20 cellular contexts compared by ENCODE assay signal in the genomic region with DNA sequence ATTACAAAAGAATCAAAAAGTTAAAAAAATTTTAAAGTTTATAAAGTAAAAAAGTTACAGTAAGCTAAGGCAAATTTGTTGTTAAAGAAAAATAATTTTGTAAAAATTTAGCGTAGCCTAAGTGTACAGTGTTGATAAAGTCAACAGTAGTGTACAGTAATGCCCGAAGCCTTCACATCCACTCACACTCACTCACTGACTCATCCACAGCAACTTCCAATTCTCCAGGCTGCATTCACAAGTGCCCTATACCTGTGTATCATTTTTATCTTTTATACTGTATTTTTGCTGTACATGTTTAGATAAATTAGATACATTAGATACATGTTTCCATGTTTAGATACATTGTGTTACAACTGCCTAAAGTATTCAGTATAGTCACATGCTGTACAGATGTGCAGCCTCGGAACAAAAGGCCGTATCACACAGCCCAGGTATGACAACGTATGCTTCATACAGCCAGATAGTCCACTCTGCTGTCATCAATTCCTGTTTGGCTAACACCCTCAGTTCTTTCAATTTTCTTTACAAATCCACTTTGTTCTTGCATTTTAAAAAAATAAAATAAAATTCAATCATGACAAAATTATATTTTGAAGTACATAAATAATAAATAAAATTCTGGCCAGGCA.
"Had no signal": no experiment of that assay in that cellular context is flagged by ENCODE, and none has a peak within 500 bp of the region (broad histone marks: within the 10 kb centered on the region; RNA-seq: fewer than 3 reads in every experiment).

No MANE protein-coding gene starts in this region.

- H3K36me3 Mint-ChIP-seq: immature natural killer cell; naive thymus-derived CD8-positive, alpha-beta T cell; stimulated activated naive B cell treated with anti-CD40 and anti-IgM and Interleukin-4, amounts not matched to agents 10 μg/mL and 1 μg/mL and 100 μg/mL, for 72 hours; T-cell had no signal

- H3K27me3 Mint-ChIP-seq: activated CD4-positive, alpha-beta T cell treated with anti-CD3 and anti-CD28 coated beads for 36 hours; activated naive CD8-positive, alpha-beta T cell treated with anti-CD3 and anti-CD28 coated beads, Interleukin-2, amount 50 U/mL, for 24 hours; stimulated activated naive B cell treated with anti-CD40 and anti-IgM and Interleukin-4, amounts not matched to agents 10 μg/mL and 1 μg/mL and 100 μg/mL, for 72 hours had no signal

- H3K27me3 ChIP-seq: right atrium auricular region, tibial nerve had no signal

- H3K4me3 ChIP-seq: lung, mucosa of descending colon, right atrium auricular region, skin epidermis, tibial nerve had no signal

- H3K27ac Mint-ChIP-seq: activated CD4-positive, alpha-beta memory T cell treated with anti-CD3 and anti-CD28 coated beads, Interleukin-2, amount 10 ng/mL, durations not matched to agents 7 days and 5 days; activated CD4-positive, alpha-beta T cell treated with anti-CD3 and anti-CD28 coated beads for 36 hours; activated naive CD8-positive, alpha-beta T cell treated with anti-CD3 and anti-CD28 coated beads, Interleukin-2, amount 50 U/mL, for 24 hours; activated T-cell treated with anti-CD3 and anti-CD28 coated beads, Interleukin-2, amount 50 U/mL, for 72 hours; effector memory CD8-positive, alpha-beta T cell; immature natural killer cell; naive thymus-derived CD8-positive, alpha-beta T cell; stimulated activated naive B cell treated with anti-CD40 and anti-IgM and Interleukin-4, amounts not matched to agents 10 μg/mL and 1 μg/mL and 100 μg/mL, for 72 hours; T-cell had no signal

- DNase-seq: activated CD4-positive, alpha-beta memory T cell treated with anti-CD3 and anti-CD28 coated beads, Interleukin-2, amount 10 ng/mL, durations not matched to agents 7 days and 5 days; activated CD4-positive, alpha-beta T cell treated with anti-CD3 and anti-CD28 coated beads for 36 hours; activated naive CD4-positive, alpha-beta T cell; activated naive CD8-positive, alpha-beta T cell treated with anti-CD3 and anti-CD28 coated beads, Interleukin-2, amount 50 U/mL, for 24 hours; activated T-cell treated with anti-CD3 and anti-CD28 coated beads, Interleukin-2, amount 50 U/mL, for 72 hours; effector memory CD8-positive, alpha-beta T cell; erythroblast; immature natural killer cell; left colon; mucosa of descending colon; naive thymus-derived CD8-positive, alpha-beta T cell; stimulated activated naive B cell treated with anti-CD40 and anti-IgM and Interleukin-4, amounts not matched to agents 10 μg/mL and 1 μg/mL and 100 μg/mL, for 72 hours; T-cell; T1000 had no signal

- H3K36me3 ChIP-seq: right atrium auricular region, tibial nerve had no signal

- H3K4me1 Mint-ChIP-seq: activated CD4-positive, alpha-beta memory T cell treated with anti-CD3 and anti-CD28 coated beads, Interleukin-2, amount 10 ng/mL, durations not matched to agents 7 days and 5 days; activated CD4-positive, alpha-beta T cell treated with anti-CD3 and anti-CD28 coated beads for 36 hours; activated naive CD8-positive, alpha-beta T cell treated with anti-CD3 and anti-CD28 coated beads, Interleukin-2, amount 50 U/mL, for 24 hours; central memory CD8-positive, alpha-beta T cell; immature natural killer cell; naive thymus-derived CD8-positive, alpha-beta T cell; stimulated activated naive B cell treated with anti-CD40 and anti-IgM and Interleukin-4, amounts not matched to agents 10 μg/mL and 1 μg/mL and 100 μg/mL, for 72 hours; T-cell had no signal

- H3K9me3 Mint-ChIP-seq: activated CD4-positive, alpha-beta memory T cell treated with anti-CD3 and anti-CD28 coated beads, Interleukin-2, amount 10 ng/mL, durations not matched to agents 7 days and 5 days; activated naive CD8-positive, alpha-beta T cell treated with anti-CD3 and anti-CD28 coated beads, Interleukin-2, amount 50 U/mL, for 24 hours; activated T-cell treated with anti-CD3 and anti-CD28 coated beads, Interleukin-2, amount 50 U/mL, for 72 hours; central memory CD8-positive, alpha-beta T cell; effector memory CD8-positive, alpha-beta T cell; immature natural killer cell; naive thymus-derived CD8-positive, alpha-beta T cell; stimulated activated naive B cell treated with anti-CD40 and anti-IgM and Interleukin-4, amounts not matched to agents 10 μg/mL and 1 μg/mL and 100 μg/mL, for 72 hours; T-cell had no signal

- H3K9me3 ChIP-seq: mucosa of descending colon, right atrium auricular region, tibial nerve had no signal

- H3K4me3 Mint-ChIP-seq: activated CD4-positive, alpha-beta memory T cell treated with anti-CD3 and anti-CD28 coated beads, Interleukin-2, amount 10 ng/mL, durations not matched to agents 7 days and 5 days; activated CD4-positive, alpha-beta T cell treated with anti-CD3 and anti-CD28 coated beads for 36 hours; activated naive CD8-positive, alpha-beta T cell treated with anti-CD3 and anti-CD28 coated beads, Interleukin-2, amount 50 U/mL, for 24 hours; activated T-cell treated with anti-CD3 and anti-CD28 coated beads, Interleukin-2, amount 50 U/mL, for 72 hours; central memory CD8-positive, alpha-beta T cell; effector memory CD8-positive, alpha-beta T cell; immature natural killer cell; naive thymus-derived CD8-positive, alpha-beta T cell; stimulated activated naive B cell treated with anti-CD40 and anti-IgM and Interleukin-4, amounts not matched to agents 10 μg/mL and 1 μg/mL and 100 μg/mL, for 72 hours; T-cell had no signal

- H3K27ac ChIP-seq: right atrium auricular region, skin epidermis, tibial nerve, VCaP had no signal
